25 cellular contexts compared by ENCODE assay signal in the genomic region with DNA sequence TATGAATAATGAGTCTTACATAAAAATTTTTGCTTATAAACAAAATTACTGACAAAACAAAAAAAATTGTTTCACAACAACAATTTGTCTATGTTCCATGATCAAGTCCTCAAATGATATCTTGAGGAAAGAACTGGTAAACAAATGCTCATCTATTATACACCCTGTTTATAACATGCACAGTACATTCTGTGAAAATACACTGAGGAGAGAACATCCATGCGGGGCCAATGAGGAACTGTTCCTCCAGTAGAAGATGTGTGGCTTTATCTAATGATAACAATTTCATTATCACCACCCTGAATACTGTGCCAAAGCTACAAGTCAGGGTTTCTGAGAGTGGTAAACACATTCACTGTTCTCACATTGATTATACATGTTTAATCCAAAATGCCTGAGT. TPM values are rescaled to one million over a fixed set of nuclear protein-coding genes. Genes with fewer than 3 reads are reported as not detected.
"Had no signal": no experiment of that assay in that cellular context is flagged by ENCODE, and none has a peak within 500 bp of the region (broad histone marks: within the 10 kb centered on the region; RNA-seq: fewer than 3 reads in every experiment).

No MANE protein-coding gene starts in this region.

- H3K9ac ChIP-seq: neural progenitor cell, parathyroid adenoma had no signal

- H3K27me3 ChIP-seq: ascending aorta, brain microvascular endothelial cell, neural progenitor cell, right atrium auricular region, upper lobe of left lung had no signal

- DNase-seq: activated CD4-positive, alpha-beta T cell treated with anti-CD3 and anti-CD28 coated beads for 4 hours; activated CD4-positive, alpha-beta T cell treated with anti-CD3 and anti-CD28 coated beads, Interleukin-2, amount 50 U/mL, for 4 hours; activated CD4-positive, CD25-positive, alpha-beta regulatory T cell; activated naive CD4-positive, alpha-beta T cell treated with Interleukin-2 at 50 U/mL for 16 hours; activated naive CD8-positive, alpha-beta T cell treated with anti-CD3 and anti-CD28 coated beads, Interleukin-2, amount 10 ng/mL, durations not matched to agents 7 days and 5 days; activated T-cell treated with anti-CD3 and anti-CD28 coated beads for 4 hours; activated T-cell treated with anti-CD3 and anti-CD28 coated beads, Interleukin-2, amount 50 U/mL, for 72 hours; brain microvascular endothelial cell; cortex of kidney; effector memory CD8-positive, alpha-beta T cell; head of caudate nucleus; hypothalamus; immature natural killer cell; kidney; natural killer cell; occipital lobe; stimulated activated CD4-positive, alpha-beta T cell treated with anti-CD3 and anti-CD28 coated beads, Interleukin-12 subunit alpha, Interleukin-12 subunit beta, amount 100 ng/mL, for 4 hours; stimulated activated CD4-positive, alpha-beta T cell treated with anti-CD3 and anti-CD28 coated beads, Interleukin-4, amount 100 ng/mL, for 24 hours; upper lobe of left lung had no signal

- H3K9me3 ChIP-seq: ascending aorta, right atrium auricular region, thoracic aorta, upper lobe of left lung had no signal

- H2AFZ ChIP-seq: neural progenitor cell, parathyroid adenoma had no signal

- H3K4me1 ChIP-seq: neural progenitor cell, parathyroid adenoma had no signal

- H3K4me2 ChIP-seq: neural progenitor cell had no signal

- ATAC-seq: activated T-cell treated with anti-CD3 and anti-CD28 coated beads, Interleukin-2, amount 50 U/mL, for 72 hours; effector memory CD8-positive, alpha-beta T cell; natural killer cell; stimulated activated effector memory CD8-positive, alpha-beta T cell treated with anti-CD3 and anti-CD28 coated beads, Interleukin-12 subunit alpha, Interleukin-12 subunit beta, amount 100 ng/mL, for 72 hours had no signal

- H3K4me3 ChIP-seq: ascending aorta, neural progenitor cell, right atrium auricular region, thoracic aorta, upper lobe of left lung had no signal

- H3K27ac ChIP-seq: ascending aorta, brain microvascular endothelial cell, neural progenitor cell, parathyroid adenoma, right atrium auricular region, thoracic aorta had no signal

- H3K36me3 ChIP-seq: neural progenitor cell had no signal

RNA-seq across cellular contexts. Expression of gene ACYP1, which starts 23.3 kb away (rescaled TPM):
- total RNA-seq: ascending aorta had no signal

RNA-seq across cellular contexts. Expression of gene ZC2HC1C, which starts 28.9 kb away (rescaled TPM):
- total RNA-seq: ascending aorta had no signal
